ENCODE assay signal across 11 cellular contexts in the genomic region with DNA sequence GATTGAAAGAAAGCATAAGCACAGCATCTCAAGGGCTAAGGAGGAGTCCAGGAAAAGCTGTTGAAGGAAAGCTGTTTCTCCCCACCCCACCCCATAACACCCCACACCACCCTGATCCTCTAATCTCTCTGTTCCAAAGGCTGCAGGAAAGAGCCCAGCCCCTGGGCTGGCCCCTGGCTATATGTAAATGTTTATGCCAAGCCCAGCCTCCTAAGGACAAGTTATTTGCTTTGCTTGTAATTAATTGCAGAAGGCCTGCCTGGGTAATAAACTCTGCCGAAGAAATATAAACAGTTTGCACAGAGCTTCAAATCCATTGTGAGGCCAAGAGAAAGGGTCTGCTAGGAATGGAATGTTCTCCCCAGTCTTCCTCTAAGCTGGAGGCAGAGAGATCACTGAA. TPM values are rescaled to one million over a fixed set of nuclear protein-coding genes. Genes with fewer than 3 reads are reported as not detected.
A peak's percentile ranks its signal among the peaks of the same experiment; 100 is the strongest.
DNase-seq lines count a peak whose midpoint lies in the region; TF ChIP-seq lines count a peak whose summit lies in the region.
"Had no signal": no experiment of that assay in that cellular context is flagged by ENCODE, and none has a peak within 500 bp of the region (broad histone marks: within the 10 kb centered on the region; RNA-seq: fewer than 3 reads in every experiment).

No MANE protein-coding gene starts in this region.

- H3K9me3 Mint-ChIP-seq in T-helper 2 cell treated with Interferon-gamma antibody and Interleukin-4, amounts not matched to agents 5 μg/mL and 100 μg/mL, for 36 hours, result peaks cover 7% of the 10 kb centered on the region
- H3K9me3 Mint-ChIP-seq in progenitor cell of endocrine pancreas (ENCODE audit: low read depth), result peaks cover 4% of the 10 kb centered on the region

- WGBS in esophagus muscularis mucosa, result 13% methylated on average over 1 of the region's 1 CpG

- peaks cover 19% of the 10 kb centered on the region for H3K36me3 Mint-ChIP-seq in T-helper 2 cell treated with Interferon-gamma antibody and Interleukin-4, amounts not matched to agents 5 μg/mL and 100 μg/mL, for 36 hours (ENCODE audit: low read depth)
- peaks cover 7% of the 10 kb centered on the region for H3K36me3 Mint-ChIP-seq in progenitor cell of endocrine pancreas (ENCODE audit: insufficient read depth)

- H3K27me3 Mint-ChIP-seq in T-helper 2 cell treated with Interferon-gamma antibody and Interleukin-4, amounts not matched to agents 5 μg/mL and 100 μg/mL, for 36 hours (ENCODE audit: low read depth), result no peaks in the 10 kb centered on the region
- no peaks in the 10 kb centered on the region for H3K27me3 Mint-ChIP-seq in progenitor cell of endocrine pancreas

- peak overlapping the region; percentile 80 to 98 (median 96) for H3K27ac ChIP-seq in esophagus muscularis mucosa (replicated peaks in 1 of 4)
- H3K27ac ChIP-seq: epithelial cell of prostate had no signal

- no peak overlapping the region for H3K4me3 ChIP-seq in esophagus muscularis mucosa
- H3K4me3 ChIP-seq: A549 had no signal

- H3K27me3 ChIP-seq in esophagus muscularis mucosa, result no peaks in the 10 kb centered on the region

- H3K9me3 ChIP-seq in esophagus muscularis mucosa, result no peaks in the 10 kb centered on the region
- H3K9me3 ChIP-seq: A549 had no signal

- intact Hi-C loops in esophagus muscularis mucosa (cut with DNase I), result no loop called here

- H3K4me3 Mint-ChIP-seq in T-helper 2 cell treated with Interferon-gamma antibody and Interleukin-4, amounts not matched to agents 5 μg/mL and 100 μg/mL, for 36 hours, result peak overlapping the region; percentile 33
- peak overlapping the region; percentile 52 for H3K4me3 Mint-ChIP-seq in progenitor cell of endocrine pancreas (ENCODE audit: low read depth)

- H3K36me3 ChIP-seq in esophagus muscularis mucosa, result peaks cover 0 to 5% (median 0%) of the 10 kb centered on the region in 4 donors

- H3K4me1 ChIP-seq in esophagus muscularis mucosa, result peaks cover 41 to 99% (median 95%) of the 10 kb centered on the region in 4 donors

- no peak for TF ChIP-seq CTCF in esophagus muscularis mucosa (IDR thresholded peaks at IDR 0.05)
- no peak for TF ChIP-seq CTCF in progenitor cell of endocrine pancreas (IDR thresholded peaks at IDR 0.05; ENCODE audit: unreplicated experiment)

- peaks cover 46% of the 10 kb centered on the region for H3K4me1 Mint-ChIP-seq in T-helper 2 cell treated with Interferon-gamma antibody and Interleukin-4, amounts not matched to agents 5 μg/mL and 100 μg/mL, for 36 hours (ENCODE audit: low read depth)
- peaks cover 41% of the 10 kb centered on the region for H3K4me1 Mint-ChIP-seq in progenitor cell of endocrine pancreas (ENCODE audit: low read depth)

- DNase-seq in T-helper 2 cell treated with Interferon-gamma antibody and Interleukin-4, amounts not matched to agents 5 μg/mL and 100 μg/mL, for 36 hours (ENCODE audit: low spot score), result no peak
- no peak for DNase-seq in T-helper 2 cell
- DNase-seq in NCI-H748 treated with DMSO at 0.1 percent for 48 hours (lab: John Stamatoyannopoulos, UW), result peak; percentile 21
- no peak for DNase-seq in esophagus muscularis mucosa (ENCODE audit: extremely low spot score)
- no peak for DNase-seq in progenitor cell of endocrine pancreas (ENCODE audit: low spot score, unreplicated experiment)
- DNase-seq in hepatic stellate cell (ENCODE audit: low spot score), result no peak
- DNase-seq in SKM-1 (lab: John Stamatoyannopoulos, UW; ENCODE audit: unreplicated experiment), result no peak
- DNase-seq in NCI-H2171 (lab: John Stamatoyannopoulos, UW), result no peak
- DNase-seq: NCI-H446 had no signal

- peak overlapping the region; percentile 77 for H3K27ac Mint-ChIP-seq in T-helper 2 cell treated with Interferon-gamma antibody and Interleukin-4, amounts not matched to agents 5 μg/mL and 100 μg/mL, for 36 hours
- peak overlapping the region; percentile 81 for H3K27ac Mint-ChIP-seq in progenitor cell of endocrine pancreas

- TF ChIP-seq POLR2A in esophagus muscularis mucosa (IDR thresholded peaks at IDR 0.05; ENCODE audit: low read depth), result no peak

- TF ChIP-seq EP300 in esophagus muscularis mucosa (IDR thresholded peaks at IDR 0.05), result no peak

RNA-seq across cellular contexts. Expression of a gene that starts 21.2 kb away (rescaled TPM):
- total RNA-seq in esophagus muscularis mucosa (100 to 1,000 TPM in 1 of 4 donors, 10 to 100 TPM in 3; 41.1 to 102 (median 76.7) TPM), progenitor cell of endocrine pancreas (32.5 and 36.0 TPM in 2 replicates)
